9 cellular contexts compared by ENCODE assay signal in the genomic region with DNA sequence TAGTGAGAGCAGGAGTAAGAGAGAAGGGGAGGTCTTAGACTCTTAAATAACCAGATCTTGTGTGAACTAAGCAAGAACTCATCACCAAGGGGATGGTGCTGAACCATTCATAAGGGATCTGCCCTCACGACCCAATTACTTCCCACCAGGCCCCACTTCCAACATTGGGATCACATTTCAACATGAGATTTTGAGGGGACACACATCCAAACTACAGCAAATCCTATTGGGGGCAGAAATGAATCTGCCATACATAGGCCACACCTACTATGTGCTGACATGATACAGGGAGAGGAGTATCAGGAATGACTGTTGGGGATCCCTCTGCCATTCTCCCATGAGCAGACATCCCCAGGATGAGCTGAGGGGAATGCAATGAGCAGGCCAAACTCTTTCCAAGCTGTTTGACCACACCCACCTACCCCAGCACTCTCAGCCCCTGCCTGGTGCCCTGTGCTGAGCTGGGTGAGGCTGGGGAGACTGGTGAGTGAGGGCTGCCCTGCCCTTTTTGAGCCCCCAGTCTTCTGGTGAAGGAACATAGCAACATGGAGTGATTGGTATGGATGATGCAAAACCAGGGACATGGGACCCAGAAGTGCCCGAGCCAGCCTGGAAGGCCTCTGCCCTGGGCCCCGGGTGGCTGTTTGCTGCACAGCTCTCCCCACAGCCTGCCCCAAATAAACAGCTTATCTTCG. TPM values are rescaled to one million over a fixed set of nuclear protein-coding genes. Genes with fewer than 3 reads are reported as not detected.
A peak's percentile ranks its signal among the peaks of the same experiment; 100 is the strongest.
DNase-seq lines count a peak whose midpoint lies in the region; ATAC-seq, FAIRE-seq and TF ChIP-seq lines count a peak whose summit lies in the region.
"Had no signal": no experiment of that assay in that cellular context is flagged by ENCODE, and none has a peak within 500 bp of the region (broad histone marks: within the 10 kb centered on the region; RNA-seq: fewer than 3 reads in every experiment).

No MANE protein-coding gene starts in this region.

- POLR2A ChIA-PET in HepG2 (lab: Yijun Ruan, JAX), result interaction anchor here (1.0 to 2.4 kb wide), 10 partner anchors 8 to 167 kb away, joined by 3 to 33 read pairs (median 4); a partner anchor contains a TSS

- H3K9ac ChIP-seq in HepG2 (ENCODE audit: insufficient read depth, low read depth, low read length), result peak overlapping the region; percentile 66

- H3K9me3 ChIP-seq in HepG2 (ENCODE audit: low read length) (no peaks in the 10 kb centered on the region), transverse colon (no peaks in the 10 kb centered on the region)

- no peak for FAIRE-seq in HepG2 (lab: Jason Lieb, UNC)
- FAIRE-seq: G401.6 had no signal

- no peak for ATAC-seq in activated T-helper 17 cell treated with anti-CD3 and anti-CD28 coated beads, Interleukin-2, amount 50 U/mL, for 72 hours (replicated peaks)
- ATAC-seq in HepG2 (peak; percentile 17), HG03175 (IDR thresholded peaks at IDR 0.05; ENCODE audit: unreplicated experiment) (no peak), HG02852 (IDR thresholded peaks at IDR 0.05; ENCODE audit: unreplicated experiment) (no peak), HG03439 (IDR thresholded peaks at IDR 0.05; ENCODE audit: unreplicated experiment) (no peak)

- WGBS in HepG2 (ENCODE audit: low lambda C conversion rate), result 90% methylated on average over 1 of the region's 4 CpGs
- WGBS in transverse colon (ENCODE audit: low coverage in 1 of 2), 2 donors, result 65% methylated on average over 3 of the region's 4 CpGs; no CpG with 5 or more reads in 1 of the 2 donors

- in situ Hi-C loops in HepG2 (cut with HindIII; ENCODE audit: extremely low pct_ligation_motif_present, low pct_unique_long_range_greater_than_20kb) (no loop called here), transverse colon (cut with MboI; ENCODE audit: low pct_ligation_motif_present in 1 of 4, low pct_unique_long_range_greater_than_20kb in 1 of 4, low sequenced_read_pairs in 3 of 4) (loop anchor here in 1 of 4 donors (10.0 kb wide), 1 partner anchor 151 kb away; no protein-coding TSS in a partner anchor)

- peak overlapping the region; percentile 86 for H3K4me3 Mint-ChIP-seq in activated naive CD4-positive, alpha-beta T cell treated with anti-CD3 and anti-CD28 coated beads, Interleukin-2, amount 10 ng/mL, durations not matched to agents 7 days and 5 days
- peak overlapping the region; percentile 95 for H3K4me3 Mint-ChIP-seq in activated T-helper 17 cell treated with anti-CD3 and anti-CD28 coated beads, Interleukin-2, amount 50 U/mL, for 72 hours

- peaks cover 18% of the 10 kb centered on the region for H3K79me2 ChIP-seq in HepG2 (ENCODE audit: insufficient read depth, low read length)

- peaks cover 34% of the 10 kb centered on the region for H3K36me3 Mint-ChIP-seq in activated naive CD4-positive, alpha-beta T cell treated with anti-CD3 and anti-CD28 coated beads, Interleukin-2, amount 10 ng/mL, durations not matched to agents 7 days and 5 days
- H3K36me3 Mint-ChIP-seq in activated T-helper 17 cell treated with anti-CD3 and anti-CD28 coated beads, Interleukin-2, amount 50 U/mL, for 72 hours (ENCODE audit: low read depth), result peaks cover 36% of the 10 kb centered on the region

- peaks cover 5% of the 10 kb centered on the region for H3K9me3 Mint-ChIP-seq in activated naive CD4-positive, alpha-beta T cell treated with anti-CD3 and anti-CD28 coated beads, Interleukin-2, amount 10 ng/mL, durations not matched to agents 7 days and 5 days
- H3K9me3 Mint-ChIP-seq in activated T-helper 17 cell treated with anti-CD3 and anti-CD28 coated beads, Interleukin-2, amount 50 U/mL, for 72 hours, result peaks cover 5% of the 10 kb centered on the region

- no TSS peak for BruUV-seq in HepG2 (replicated peaks; lab: Mats Ljungman, UMichigan)

- intact Hi-C loops in HepG2 (cut with micrococcal nuclease; ENCODE audit: unreplicated experiment) (no loop called here), transverse colon (cut with DNase I; ENCODE audit: low total_unique reads) (no loop called here)

- no peaks in the 10 kb centered on the region for H4K20me1 ChIP-seq in HepG2 (ENCODE audit: insufficient read depth, low read length)

- TF ChIP-seq CTCF in HepG2 (CRISPR knock-in tag; IDR thresholded peaks at IDR 0.05) (no peak), transverse colon (IDR thresholded peaks at IDR 0.05) (no peak)

- no peak overlapping the region for H2AFZ ChIP-seq in HepG2 (ENCODE audit: low read length)

- H3K27ac Mint-ChIP-seq in activated naive CD4-positive, alpha-beta T cell treated with anti-CD3 and anti-CD28 coated beads, Interleukin-2, amount 10 ng/mL, durations not matched to agents 7 days and 5 days, result peak overlapping the region; percentile 97
- H3K27ac Mint-ChIP-seq in activated T-helper 17 cell treated with anti-CD3 and anti-CD28 coated beads, Interleukin-2, amount 50 U/mL, for 72 hours, result peak overlapping the region; percentile 97

- no peaks in the 10 kb centered on the region for H3K27me3 Mint-ChIP-seq in activated naive CD4-positive, alpha-beta T cell treated with anti-CD3 and anti-CD28 coated beads, Interleukin-2, amount 10 ng/mL, durations not matched to agents 7 days and 5 days
- peaks cover 4% of the 10 kb centered on the region for H3K27me3 Mint-ChIP-seq in activated T-helper 17 cell treated with anti-CD3 and anti-CD28 coated beads, Interleukin-2, amount 50 U/mL, for 72 hours

- TF ChIP-seq POLR2A in HepG2 (IDR thresholded peaks at IDR 0.05; ENCODE audit: insufficient read depth in 1 of 2, low read depth in 2 of 2, low read length in 2 of 2) (peak in 1 of 2 experiments; percentile 51; a peak in 2 of 4 replicates), transverse colon (IDR thresholded peaks at IDR 0.05) (no peak)

- no peak for TF ChIP-seq RAD21 in HepG2 (CRISPR knock-in tag; IDR thresholded peaks at IDR 0.05)

- peaks cover 28% of the 10 kb centered on the region for H3K4me1 ChIP-seq in HepG2 (ENCODE audit: insufficient read depth, low read length)
- H3K4me1 ChIP-seq in transverse colon, result peaks cover 16 to 22% (median 17%) of the 10 kb centered on the region in 4 donors

- H3K27ac ChIP-seq in HepG2 (ENCODE audit: extremely low read length, insufficient read depth, low read length) (no peak overlapping the region), transverse colon (peak overlapping the region; percentile 93 to 97 (median 94))

- H3K4me3 ChIP-seq in HepG2 (replicated peaks in 1 of 3; ENCODE audit: insufficient read depth in 1 of 3, low read depth in 2 of 3, low read length in 3 of 3) (peak overlapping the region; percentile 82 to 91 (median 84)), transverse colon (peak overlapping the region in 2 of 4 donors; percentile 48 to 65)

- peaks cover 65% of the 10 kb centered on the region for H3K4me1 Mint-ChIP-seq in activated naive CD4-positive, alpha-beta T cell treated with anti-CD3 and anti-CD28 coated beads, Interleukin-2, amount 10 ng/mL, durations not matched to agents 7 days and 5 days
- peaks cover 16% of the 10 kb centered on the region for H3K4me1 Mint-ChIP-seq in activated T-helper 17 cell treated with anti-CD3 and anti-CD28 coated beads, Interleukin-2, amount 50 U/mL, for 72 hours

- TF ChIP-seq EP300 in HepG2 (IDR thresholded peaks at IDR 0.05; ENCODE audit: low read depth in 2 of 2, low read length in 2 of 2) (no peak), HepG2 (CRISPR knock-in tag; IDR thresholded peaks at IDR 0.05; ENCODE audit: borderline replicate concordance) (no peak), transverse colon (IDR thresholded peaks at IDR 0.05; ENCODE audit: low read depth) (no peak)

- H3K36me3 ChIP-seq in HepG2 (replicated peaks in 1 of 2; ENCODE audit: control insufficient read depth in 1 of 2, insufficient read depth in 2 of 2, low read length in 2 of 2) (peaks cover 14 to 37% of the 10 kb centered on the region in 2 experiments), transverse colon (peaks cover 0 to 15% (median 6%) of the 10 kb centered on the region in 4 donors)

- no peak for DNase-seq in activated naive CD4-positive, alpha-beta T cell treated with anti-CD3 and anti-CD28 coated beads, Interleukin-2, amount 10 ng/mL, durations not matched to agents 7 days and 5 days
- DNase-seq in activated naive CD4-positive, alpha-beta T cell (lab: John Stamatoyannopoulos, UW), result no peak
- DNase-seq in HepG2 (ENCODE audit: low spot score) (no peak), transverse colon (no peak)

- H3K27me3 ChIP-seq in HepG2 (ENCODE audit: control insufficient read depth in 1 of 2, insufficient read depth in 2 of 2, low read length in 2 of 2) (no peaks in the 10 kb centered on the region; a peak in 1 of 5 replicates), transverse colon (no peaks in the 10 kb centered on the region)

- H3K4me2 ChIP-seq in HepG2 (ENCODE audit: low read depth, low read length), result peak overlapping the region; percentile 96

- CTCF ChIA-PET in activated naive CD4-positive, alpha-beta T cell treated with anti-CD3 and anti-CD28 coated beads, Interleukin-2, amount 10 ng/mL, durations not matched to agents 7 days and 5 days (lab: Charles Lee), result interaction anchor here (0.9 to 2.0 kb wide), 5 partner anchors 43 to 174 kb away, joined by 3 to 18 read pairs (median 3); a partner anchor contains a TSS
- CTCF ChIA-PET in HepG2 (lab: Yijun Ruan, JAX; ENCODE audit: low intra/inter-chr PET ratio, low total read pairs), result no interaction called here

RNA-seq across cellular contexts. Expression of a gene that starts 1.2 kb away (rescaled TPM):
- 10 to 100 TPM; 36.9 to 62.1 TPM for total RNA-seq in activated T-helper 17 cell treated with anti-CD3 and anti-CD28 coated beads, Interleukin-2, amount 50 U/mL, for 72 hours
- 13.5 and 15.3 TPM in 2 replicates for total RNA-seq in HepG2 (2016; rRNA removed; fragmentation: Illumina TruSeq; extraction: Trizol)
- 9.5 and 10.9 TPM in 2 replicates for total RNA-seq in HepG2 (2016; cell fraction: cytosol; rRNA removed; fragmentation: Illumina TruSeq; extraction: Trizol; ENCODE audit: low read depth)
- 12.5 and 14.4 TPM in 2 replicates for total RNA-seq in HepG2 (2016; cell fraction: insoluble cytoplasmic fraction; rRNA removed; fragmentation: Illumina TruSeq; extraction: Trizol)
- total RNA-seq in HepG2 (2016; cell fraction: membrane; rRNA removed; fragmentation: Illumina TruSeq; extraction: Trizol), result 16.2 and 16.3 TPM in 2 replicates
- 13.0 and 13.4 TPM in 2 replicates for total RNA-seq in HepG2 (2016; cell fraction: nucleus; rRNA removed; fragmentation: Illumina TruSeq; extraction: Trizol)
- polyA plus RNA-seq in HepG2 (2011; rRNA removed), result 7.0 and 10.7 TPM in 2 replicates
- polyA plus RNA-seq in HepG2 (2011; cell fraction: cytosol; rRNA removed), result 4.1 and 6.8 TPM in 2 replicates
- 14.2 and 21.4 TPM in 2 replicates for polyA plus RNA-seq in HepG2 (2011; cell fraction: nucleus; rRNA removed)
- 4.6 and 8.5 TPM in 2 replicates for polyA plus RNA-seq in HepG2 (2012)
- polyA plus RNA-seq in HepG2 (2016; cell fraction: cytosol; fragmentation: Illumina TruSeq; extraction: Trizol; ENCODE audit: low read depth), result 6.3 and 6.9 TPM in 2 replicates
- 17.8 and 23.8 TPM in 2 replicates for polyA plus RNA-seq in HepG2 (2016; cell fraction: insoluble cytoplasmic fraction; fragmentation: Illumina TruSeq; extraction: Trizol; ENCODE audit: low read depth)
- polyA plus RNA-seq in HepG2 (2016; cell fraction: membrane; fragmentation: Illumina TruSeq; extraction: Trizol; ENCODE audit: low read depth), result 16.6 and 17.2 TPM in 2 replicates
- 56.0 and 61.7 TPM in 2 replicates for polyA plus RNA-seq in HepG2 (2016; cell fraction: nucleus; fragmentation: Illumina TruSeq; extraction: Trizol; ENCODE audit: insufficient read depth, low read depth)
- polyA minus RNA-seq in HepG2 (2011; rRNA and poly(A)+ RNA removed; ENCODE audit: low replicate concordance), result 12.6 and 23.6 TPM in 2 replicates
- 6.7 and 8.3 TPM in 2 replicates for polyA minus RNA-seq in HepG2 (2011; cell fraction: cytosol; rRNA and poly(A)+ RNA removed)
- polyA minus RNA-seq in HepG2 (2011; cell fraction: nucleus; rRNA and poly(A)+ RNA removed), result 9.7 and 11.5 TPM in 2 replicates
- total RNA-seq in transverse colon, result 1 to 10 TPM in 2 of 4 donors, under 1 TPM in 1, not detected in 1; 1.00 to 3.0 (median 1.2) TPM

RNA-seq across cellular contexts. Expression of a gene that starts 27.6 kb away (rescaled TPM):
- 10 to 100 TPM; 13.8 to 18.0 TPM for total RNA-seq in activated T-helper 17 cell treated with anti-CD3 and anti-CD28 coated beads, Interleukin-2, amount 50 U/mL, for 72 hours
- 105 and 106 TPM in 2 replicates for total RNA-seq in HepG2 (2016; rRNA removed; fragmentation: Illumina TruSeq; extraction: Trizol)
- 14.0 and 16.3 TPM in 2 replicates for total RNA-seq in HepG2 (2016; cell fraction: cytosol; rRNA removed; fragmentation: Illumina TruSeq; extraction: Trizol; ENCODE audit: low read depth)
- 103 and 105 TPM in 2 replicates for total RNA-seq in HepG2 (2016; cell fraction: insoluble cytoplasmic fraction; rRNA removed; fragmentation: Illumina TruSeq; extraction: Trizol)
- total RNA-seq in HepG2 (2016; cell fraction: membrane; rRNA removed; fragmentation: Illumina TruSeq; extraction: Trizol), result 37.6 and 39.1 TPM in 2 replicates
- 81.8 and 89.6 TPM in 2 replicates for total RNA-seq in HepG2 (2016; cell fraction: nucleus; rRNA removed; fragmentation: Illumina TruSeq; extraction: Trizol)
- polyA plus RNA-seq in HepG2 (2011; rRNA removed), result 101 and 112 TPM in 2 replicates
- polyA plus RNA-seq in HepG2 (2011; cell fraction: cytosol; rRNA removed), result 120 and 124 TPM in 2 replicates
- 228 and 272 TPM in 2 replicates for polyA plus RNA-seq in HepG2 (2011; cell fraction: nucleus; rRNA removed)
- polyA plus RNA-seq in HepG2 (2012), result 67.9 and 76.1 TPM in 2 replicates
- 14.5 and 15.5 TPM in 2 replicates for polyA plus RNA-seq in HepG2 (2016; cell fraction: cytosol; fragmentation: Illumina TruSeq; extraction: Trizol; ENCODE audit: low read depth)
- polyA plus RNA-seq in HepG2 (2016; cell fraction: insoluble cytoplasmic fraction; fragmentation: Illumina TruSeq; extraction: Trizol; ENCODE audit: low read depth), result 88.5 and 106 TPM in 2 replicates
- polyA plus RNA-seq in HepG2 (2016; cell fraction: membrane; fragmentation: Illumina TruSeq; extraction: Trizol; ENCODE audit: low read depth), result 24.0 and 28.8 TPM in 2 replicates
- 141 and 185 TPM in 2 replicates for polyA plus RNA-seq in HepG2 (2016; cell fraction: nucleus; fragmentation: Illumina TruSeq; extraction: Trizol; ENCODE audit: insufficient read depth, low read depth)
- 60.8 and 197 TPM in 2 replicates for polyA minus RNA-seq in HepG2 (2011; rRNA and poly(A)+ RNA removed; ENCODE audit: low replicate concordance)
- polyA minus RNA-seq in HepG2 (2011; cell fraction: cytosol; rRNA and poly(A)+ RNA removed), result 88.7 and 103 TPM in 2 replicates
- polyA minus RNA-seq in HepG2 (2011; cell fraction: nucleus; rRNA and poly(A)+ RNA removed), result 101 and 103 TPM in 2 replicates
- total RNA-seq in transverse colon, result 100 to 1,000 TPM; 167 to 316 (median 292) TPM

RNA-seq across cellular contexts. Expression of a gene that starts 32.3 kb away (rescaled TPM):
- not detected for total RNA-seq in activated T-helper 17 cell treated with anti-CD3 and anti-CD28 coated beads, Interleukin-2, amount 50 U/mL, for 72 hours
- total RNA-seq in HepG2 (2016; rRNA removed; fragmentation: Illumina TruSeq; extraction: Trizol), result not detected in 2 replicates
- total RNA-seq in HepG2 (2016; cell fraction: cytosol; rRNA removed; fragmentation: Illumina TruSeq; extraction: Trizol; ENCODE audit: low read depth), result not detected in 2 replicates
- total RNA-seq in HepG2 (2016; cell fraction: insoluble cytoplasmic fraction; rRNA removed; fragmentation: Illumina TruSeq; extraction: Trizol), result not detected in 2 replicates
- not detected in 2 replicates for total RNA-seq in HepG2 (2016; cell fraction: membrane; rRNA removed; fragmentation: Illumina TruSeq; extraction: Trizol)
- total RNA-seq in HepG2 (2016; cell fraction: nucleus; rRNA removed; fragmentation: Illumina TruSeq; extraction: Trizol), result not detected in 2 replicates
- polyA plus RNA-seq in HepG2 (2011; rRNA removed), result 0.01 TPM in 1 of 2 replicates, not detected in the other
- 0.01 TPM in 1 of 2 replicates, not detected in the other for polyA plus RNA-seq in HepG2 (2011; cell fraction: cytosol; rRNA removed)
- 0.02 TPM in 1 of 2 replicates, not detected in the other for polyA plus RNA-seq in HepG2 (2011; cell fraction: nucleus; rRNA removed)
- polyA plus RNA-seq in HepG2 (2012), result 0.27 and 0.29 TPM in 2 replicates
- polyA plus RNA-seq in HepG2 (2016; cell fraction: cytosol; fragmentation: Illumina TruSeq; extraction: Trizol; ENCODE audit: low read depth), result not detected in 2 replicates
- not detected in 2 replicates for polyA plus RNA-seq in HepG2 (2016; cell fraction: insoluble cytoplasmic fraction; fragmentation: Illumina TruSeq; extraction: Trizol; ENCODE audit: low read depth)
- not detected in 2 replicates for polyA plus RNA-seq in HepG2 (2016; cell fraction: membrane; fragmentation: Illumina TruSeq; extraction: Trizol; ENCODE audit: low read depth)
- polyA plus RNA-seq in HepG2 (2016; cell fraction: nucleus; fragmentation: Illumina TruSeq; extraction: Trizol; ENCODE audit: insufficient read depth, low read depth), result not detected in 2 replicates
- polyA minus RNA-seq in HepG2 (2011; rRNA and poly(A)+ RNA removed; ENCODE audit: low replicate concordance), result not detected in 2 replicates
- not detected in 2 replicates for polyA minus RNA-seq in HepG2 (2011; cell fraction: cytosol; rRNA and poly(A)+ RNA removed)
- polyA minus RNA-seq in HepG2 (2011; cell fraction: nucleus; rRNA and poly(A)+ RNA removed), result not detected in 2 replicates
- under 1 TPM in 1 of 4 donors, not detected in 3; 0.27 TPM for total RNA-seq in transverse colon

RNA-seq across cellular contexts. Expression of a gene that starts 40.1 kb away (rescaled TPM):
- 10 to 100 TPM; 92.0 to 92.2 TPM for total RNA-seq in activated T-helper 17 cell treated with anti-CD3 and anti-CD28 coated beads, Interleukin-2, amount 50 U/mL, for 72 hours
- total RNA-seq in HepG2 (2016; rRNA removed; fragmentation: Illumina TruSeq; extraction: Trizol), result 47.7 and 50.2 TPM in 2 replicates
- total RNA-seq in HepG2 (2016; cell fraction: cytosol; rRNA removed; fragmentation: Illumina TruSeq; extraction: Trizol; ENCODE audit: low read depth), result 18.2 and 23.3 TPM in 2 replicates
- 47.8 and 51.9 TPM in 2 replicates for total RNA-seq in HepG2 (2016; cell fraction: insoluble cytoplasmic fraction; rRNA removed; fragmentation: Illumina TruSeq; extraction: Trizol)
- 29.1 and 30.8 TPM in 2 replicates for total RNA-seq in HepG2 (2016; cell fraction: membrane; rRNA removed; fragmentation: Illumina TruSeq; extraction: Trizol)
- total RNA-seq in HepG2 (2016; cell fraction: nucleus; rRNA removed; fragmentation: Illumina TruSeq; extraction: Trizol), result 60.2 and 64.2 TPM in 2 replicates
- 31.0 and 32.1 TPM in 2 replicates for polyA plus RNA-seq in HepG2 (2011; rRNA removed)
- 19.1 and 26.5 TPM in 2 replicates for polyA plus RNA-seq in HepG2 (2011; cell fraction: cytosol; rRNA removed)
- 132 and 159 TPM in 2 replicates for polyA plus RNA-seq in HepG2 (2011; cell fraction: nucleus; rRNA removed)
- polyA plus RNA-seq in HepG2 (2012), result 26.7 and 28.6 TPM in 2 replicates
- 8.9 and 10.9 TPM in 2 replicates for polyA plus RNA-seq in HepG2 (2016; cell fraction: cytosol; fragmentation: Illumina TruSeq; extraction: Trizol; ENCODE audit: low read depth)
- polyA plus RNA-seq in HepG2 (2016; cell fraction: insoluble cytoplasmic fraction; fragmentation: Illumina TruSeq; extraction: Trizol; ENCODE audit: low read depth), result 51.8 and 58.5 TPM in 2 replicates
- polyA plus RNA-seq in HepG2 (2016; cell fraction: membrane; fragmentation: Illumina TruSeq; extraction: Trizol; ENCODE audit: low read depth), result 20.5 and 21.0 TPM in 2 replicates
- 126 and 127 TPM in 2 replicates for polyA plus RNA-seq in HepG2 (2016; cell fraction: nucleus; fragmentation: Illumina TruSeq; extraction: Trizol; ENCODE audit: insufficient read depth, low read depth)
- polyA minus RNA-seq in HepG2 (2011; rRNA and poly(A)+ RNA removed; ENCODE audit: low replicate concordance), result 36.9 and 68.5 TPM in 2 replicates
- 9.8 and 12.0 TPM in 2 replicates for polyA minus RNA-seq in HepG2 (2011; cell fraction: cytosol; rRNA and poly(A)+ RNA removed)
- polyA minus RNA-seq in HepG2 (2011; cell fraction: nucleus; rRNA and poly(A)+ RNA removed), result 105 and 171 TPM in 2 replicates
- 10 to 100 TPM; 33.7 to 90.0 (median 38.5) TPM for total RNA-seq in transverse colon

RNA-seq across cellular contexts. Expression of a gene that starts 45.3 kb away (rescaled TPM):
- total RNA-seq in activated T-helper 17 cell treated with anti-CD3 and anti-CD28 coated beads, Interleukin-2, amount 50 U/mL, for 72 hours, result 1 to 10 TPM; 5.6 to 7.8 TPM
- total RNA-seq in HepG2 (2016; rRNA removed; fragmentation: Illumina TruSeq; extraction: Trizol) (5.2 and 6.0 TPM in 2 replicates), transverse colon (10 to 100 TPM in 1 of 4 donors, 1 to 10 TPM in 2, not detected in 1; 8.2 to 11.9 (median 9.0) TPM)
- total RNA-seq in HepG2 (2016; cell fraction: cytosol; rRNA removed; fragmentation: Illumina TruSeq; extraction: Trizol; ENCODE audit: low read depth), result 3.1 and 4.1 TPM in 2 replicates
- total RNA-seq in HepG2 (2016; cell fraction: insoluble cytoplasmic fraction; rRNA removed; fragmentation: Illumina TruSeq; extraction: Trizol), result 4.7 and 6.0 TPM in 2 replicates
- total RNA-seq in HepG2 (2016; cell fraction: membrane; rRNA removed; fragmentation: Illumina TruSeq; extraction: Trizol), result 5.4 and 6.4 TPM in 2 replicates
- total RNA-seq in HepG2 (2016; cell fraction: nucleus; rRNA removed; fragmentation: Illumina TruSeq; extraction: Trizol), result 2.8 and 3.8 TPM in 2 replicates
- 7.4 and 8.1 TPM in 2 replicates for polyA plus RNA-seq in HepG2 (2011; rRNA removed)
- 7.0 and 8.0 TPM in 2 replicates for polyA plus RNA-seq in HepG2 (2011; cell fraction: cytosol; rRNA removed)
- 15.6 and 19.1 TPM in 2 replicates for polyA plus RNA-seq in HepG2 (2011; cell fraction: nucleus; rRNA removed)
- 3.3 and 4.7 TPM in 2 replicates for polyA plus RNA-seq in HepG2 (2012)
- 2.9 and 3.7 TPM in 2 replicates for polyA plus RNA-seq in HepG2 (2016; cell fraction: cytosol; fragmentation: Illumina TruSeq; extraction: Trizol; ENCODE audit: low read depth)
- polyA plus RNA-seq in HepG2 (2016; cell fraction: insoluble cytoplasmic fraction; fragmentation: Illumina TruSeq; extraction: Trizol; ENCODE audit: low read depth), result 4.6 and 5.8 TPM in 2 replicates
- polyA plus RNA-seq in HepG2 (2016; cell fraction: membrane; fragmentation: Illumina TruSeq; extraction: Trizol; ENCODE audit: low read depth), result 5.2 and 5.7 TPM in 2 replicates
- polyA plus RNA-seq in HepG2 (2016; cell fraction: nucleus; fragmentation: Illumina TruSeq; extraction: Trizol; ENCODE audit: insufficient read depth, low read depth), result 4.2 and 5.9 TPM in 2 replicates
- polyA minus RNA-seq in HepG2 (2011; rRNA and poly(A)+ RNA removed; ENCODE audit: low replicate concordance), result 3.5 and 3.6 TPM in 2 replicates
- polyA minus RNA-seq in HepG2 (2011; cell fraction: cytosol; rRNA and poly(A)+ RNA removed), result 1.3 and 2.3 TPM in 2 replicates
- 1.9 and 2.2 TPM in 2 replicates for polyA minus RNA-seq in HepG2 (2011; cell fraction: nucleus; rRNA and poly(A)+ RNA removed)
